8 cellular contexts compared by ENCODE assay signal in genomic region chr6:135506270-135506997, GRCh38. TPM values are rescaled to one million over a fixed set of nuclear protein-coding genes. Genes with fewer than 3 reads are reported as not detected.
DNase-seq lines count a peak whose midpoint lies in the region; ATAC-seq and TF ChIP-seq lines count a peak whose summit lies in the region.

No MANE protein-coding gene starts in this region.

- no peak overlapping the region for H3K4me3 ChIP-seq in cardiac fibroblast (replicated peaks in 1 of 2; ENCODE audit: low read depth in 2 of 2, low read length in 2 of 2)
- H3K4me3 ChIP-seq in lower lobe of right lung = no peak overlapping the region

- DNase-seq in NCI-H2107 treated with DMSO at 0.1 percent for 48 hours (lab: John Stamatoyannopoulos, UW; ENCODE audit: unreplicated experiment) (peak; percentile 38), NCI-H2107 (lab: John Stamatoyannopoulos, UW) (no peak), GM20000 (ENCODE audit: low spot score) (peak; percentile 32), NOMO-1 (lab: John Stamatoyannopoulos, UW; ENCODE audit: unreplicated experiment in 2 of 2) (peak; percentile 23 to 27), cardiac fibroblast (ENCODE audit: low read depth in 2 of 2) (peak; percentile 78 to 81), lower lobe of right lung (no peak)
- no peak for DNase-seq in stimulated activated naive CD4-positive, alpha-beta T cell treated with Interleukin-2 at 50 U/mL for 16 hours (lab: John Stamatoyannopoulos, UW)

- intact Hi-C loops in lower lobe of right lung (cut with DNase I) = no loop called here

- H3K36me3 ChIP-seq in lower lobe of right lung = no peaks in the 10 kb centered on the region

- no peaks in the 10 kb centered on the region for H3K4me1 ChIP-seq in lower lobe of right lung

- ATAC-seq in HG03469 (IDR thresholded peaks at IDR 0.05; ENCODE audit: unreplicated experiment) (peak; percentile 60), lower lobe of right lung (peak; percentile 76 to 80)

- H3K27ac ChIP-seq in lower lobe of right lung = no peak overlapping the region

- no peaks in the 10 kb centered on the region for H3K9me3 ChIP-seq in lower lobe of right lung

- peak; percentile 30 for TF ChIP-seq CTCF in GM20000 (IDR thresholded peaks at IDR 0.05; ENCODE audit: extremely low read depth, missing control alignments)
- peak; percentile 39 for TF ChIP-seq CTCF in cardiac fibroblast (IDR thresholded peaks at IDR 0.05; ENCODE audit: low read depth, low read length)
- peak; percentile 59 for TF ChIP-seq CTCF in lower lobe of right lung (IDR thresholded peaks at IDR 0.05)

- H3K27me3 ChIP-seq in lower lobe of right lung (ENCODE audit: low read depth) = no peaks in the 10 kb centered on the region

RNA-seq across cellular contexts. Expression of gene AHI1, which starts 8.9 kb away (rescaled TPM):
- 31.7 TPM for total RNA-seq in lower lobe of right lung

Comparison
In these comparisons a context has a peak if more than half of its experiments do, and no peak if none do; other contexts are left out.
1. DNase-seq: peak in NCI-H2107 treated with DMSO at 0.1 percent for 48 hours (single experiment), GM20000 (single experiment), NOMO-1 (2 of 2) and cardiac fibroblast (2 of 2); none in NCI-H2107 (single experiment), lower lobe of right lung (single experiment) and stimulated activated naive CD4-positive, alpha-beta T cell treated with Interleukin-2 at 50 U/mL for 16 hours (single experiment).
2. Peak in every context shown above with its lines, with median percentiles within 50 percentile points of each other: CTCF ChIP-seq.